ENCODE assay signal across 8 cellular contexts in the genomic region with DNA sequence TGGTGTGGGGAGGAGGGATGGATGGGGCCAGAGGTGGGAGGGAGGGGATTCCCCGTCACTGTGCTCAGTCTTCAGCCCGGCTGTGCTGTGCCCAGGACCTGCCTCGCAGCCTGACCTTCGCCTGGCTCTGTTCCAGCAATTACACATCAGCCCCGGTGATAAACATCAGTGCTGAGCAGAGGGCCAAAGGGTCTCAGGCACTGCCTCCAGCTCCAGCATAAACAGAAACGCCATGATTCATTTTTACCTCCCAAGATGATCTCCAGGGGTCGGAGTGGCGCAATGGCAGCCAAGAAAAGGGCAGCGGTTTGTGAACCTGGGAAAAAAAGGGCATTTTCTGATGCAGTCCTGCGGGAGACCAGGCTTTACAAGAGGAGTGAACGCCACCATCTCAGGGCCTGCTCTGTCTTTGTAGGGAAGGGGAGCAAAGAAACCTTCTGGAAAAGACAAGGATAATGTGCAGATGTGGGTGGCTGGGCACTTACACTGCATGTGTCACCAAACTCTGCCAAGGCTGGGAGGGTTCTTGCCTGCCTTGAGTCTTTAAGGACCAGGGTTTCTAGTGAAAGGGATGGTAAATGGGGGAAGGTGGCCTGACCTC. TPM values are rescaled to one million over a fixed set of nuclear protein-coding genes. Genes with fewer than 3 reads are reported as not detected.
A peak's percentile ranks its signal among the peaks of the same experiment; 100 is the strongest.
DNase-seq lines count a peak whose midpoint lies in the region; ATAC-seq, FAIRE-seq and TF ChIP-seq lines count a peak whose summit lies in the region.

No MANE protein-coding gene starts in this region.

- ATAC-seq in HG03457 (IDR thresholded peaks at IDR 0.05; ENCODE audit: unreplicated experiment) = no peak
- ATAC-seq in HG03565 (IDR thresholded peaks at IDR 0.05; ENCODE audit: unreplicated experiment) = no peak
- ATAC-seq in HG03280 (IDR thresholded peaks at IDR 0.05; ENCODE audit: unreplicated experiment) = no peak

- peak overlapping the region in 1 of 2 donors; percentile 31 for H3K9ac ChIP-seq in mucosa of rectum (ENCODE audit: low read depth in 1 of 2, low read length in 2 of 2)

- DNase-seq in A172 (ENCODE audit: low spot score) (peak; percentile 86), HuH-7 (ENCODE audit: low spot score) (peak; percentile 63), D721Med (ENCODE audit: insufficient read length, low spot score) (no peak)

- no peaks in the 10 kb centered on the region for H3K36me3 ChIP-seq in mucosa of rectum (ENCODE audit: control insufficient read depth in 2 of 2, insufficient read depth in 2 of 2, low read length in 2 of 2)

- H3K27ac ChIP-seq in cingulate gyrus (ENCODE audit: low read depth, low read length) (peak overlapping the region; percentile 60), mucosa of rectum (ENCODE audit: low read depth in 2 of 2, low read length in 2 of 2) (peak overlapping the region; percentile 66 to 83)

- H3K4me1 ChIP-seq in mucosa of rectum (ENCODE audit: control insufficient read depth in 2 of 2, insufficient read depth in 2 of 2, low read length in 2 of 2) = peaks cover 6 to 13% of the 10 kb centered on the region in 2 donors

- H3K27me3 ChIP-seq in mucosa of rectum (ENCODE audit: control insufficient read depth in 2 of 2, insufficient read depth in 2 of 2, low read length in 2 of 2) = peaks cover 0 to 6% of the 10 kb centered on the region in 2 donors

- H3K4me3 ChIP-seq in mucosa of rectum (ENCODE audit: low read length in 2 of 2) = no peak overlapping the region

- TF ChIP-seq CTCF in D721Med (IDR thresholded peaks at IDR 0.05; ENCODE audit: insufficient read depth, missing control alignments) = no peak

- FAIRE-seq in D721Med (lab: Jason Lieb, UNC) = no peak

- H3K9me3 ChIP-seq in mucosa of rectum (ENCODE audit: control insufficient read depth in 2 of 2, low read length in 2 of 2) = no peaks in the 10 kb centered on the region

RNA-seq across cellular contexts. Expression of gene SHISA4, which starts 28.1 kb away (rescaled TPM):
- total RNA-seq in A172 (2014; rRNA removed; shearing (Covaris generic)) = 49.5 and 53.5 TPM in 2 replicates

RNA-seq across cellular contexts. Expression of gene LMOD1, which starts 29.6 kb away (rescaled TPM):
- total RNA-seq in A172 (2014; rRNA removed; shearing (Covaris generic)) = not detected in 2 replicates

RNA-seq across cellular contexts. Expression of gene TIMM17A, which starts 38.6 kb away (rescaled TPM):
- total RNA-seq in A172 (2014; rRNA removed; shearing (Covaris generic)) = 221 and 246 TPM in 2 replicates
